ENCODE assay signal across 10 cellular contexts in the genomic region with DNA sequence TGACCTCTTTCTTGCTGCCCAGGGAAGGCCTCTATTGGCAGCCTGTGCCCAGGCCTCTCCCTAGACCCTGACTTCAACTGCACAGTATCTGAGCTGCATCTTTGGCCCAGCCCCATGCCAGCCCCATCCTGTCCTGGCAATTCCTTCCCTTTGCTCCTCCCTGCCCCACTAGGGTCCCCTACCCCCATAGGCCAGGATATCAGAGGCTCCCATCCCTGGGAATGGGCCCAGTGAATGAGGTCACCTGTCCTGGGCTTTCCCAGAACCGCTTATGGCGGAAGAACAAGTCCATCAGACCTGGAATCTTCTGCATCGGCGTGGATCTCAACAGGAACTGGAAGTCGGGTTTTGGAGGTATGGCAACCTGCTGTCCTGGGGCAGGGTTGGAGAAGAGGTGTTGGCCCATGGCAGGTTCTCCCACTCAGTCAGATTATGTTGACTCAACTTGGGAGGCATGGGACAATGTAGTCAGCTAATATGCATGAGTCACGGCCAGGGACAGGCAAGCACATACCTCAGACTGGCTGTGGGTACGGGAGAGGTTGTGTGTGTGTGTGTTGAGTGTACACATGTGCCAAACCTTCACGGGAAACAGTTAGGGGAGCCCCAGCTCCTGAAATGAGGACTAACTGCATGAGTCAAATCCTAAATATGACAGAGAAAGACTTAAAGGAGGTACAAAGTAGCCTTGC. TPM values are rescaled to one million over a fixed set of nuclear protein-coding genes. Genes with fewer than 3 reads are reported as not detected.
DNase-seq lines count a peak whose midpoint lies in the region; ATAC-seq and TF ChIP-seq lines count a peak whose summit lies in the region.
"Had no signal": no experiment of that assay in that cellular context is flagged by ENCODE, and none has a peak within 500 bp of the region (broad histone marks: within the 10 kb centered on the region; RNA-seq: fewer than 3 reads in every experiment).

No MANE protein-coding gene starts in this region.

- POLR2A ChIA-PET in AG04450 (lab: Yijun Ruan, JAX), result interaction anchor here (1.2 to 1.5 kb wide), 2 partner anchors 11 to 29 kb away, joined by 3 to 5 read pairs; no protein-coding TSS in a partner anchor

- CTCF ChIA-PET in AG04450 (lab: Charles Lee), result no interaction called here

- H3K4me3 Mint-ChIP-seq in activated naive CD8-positive, alpha-beta T cell treated with anti-CD3 and anti-CD28 coated beads, Interleukin-2, amount 50 U/mL, for 24 hours, result no peak overlapping the region
- no peak overlapping the region for H3K4me3 Mint-ChIP-seq in activated T-helper 1 cell treated with anti-CD3 and anti-CD28 coated beads, Interleukin-12 subunit alpha, Interleukin-12 subunit beta, Interleukin-2, Interleukin-4 antibody, amounts not matched to agents 30 ng/mL and 10 ng/mL and 1 ng/mL, durations not matched to agents 14 hours and 24 hours and 36 hours

- intact Hi-C loops in activated T-helper 1 cell treated with anti-CD3 and anti-CD28 coated beads, Interleukin-12 subunit alpha, Interleukin-12 subunit beta, Interleukin-2, Interleukin-4 antibody, amounts not matched to agents 30 ng/mL and 10 ng/mL and 1 ng/mL, durations not matched to agents 14 hours and 24 hours and 36 hours (cut with micrococcal nuclease), result loop anchor here (1.0 kb wide), 3 partner anchors 54 to 286 kb away; no protein-coding TSS in a partner anchor

- no peak overlapping the region for H3K27ac Mint-ChIP-seq in activated naive CD8-positive, alpha-beta T cell treated with anti-CD3 and anti-CD28 coated beads, Interleukin-2, amount 50 U/mL, for 24 hours
- H3K27ac Mint-ChIP-seq in activated T-helper 1 cell treated with anti-CD3 and anti-CD28 coated beads, Interleukin-12 subunit alpha, Interleukin-12 subunit beta, Interleukin-2, Interleukin-4 antibody, amounts not matched to agents 30 ng/mL and 10 ng/mL and 1 ng/mL, durations not matched to agents 14 hours and 24 hours and 36 hours, result no peak overlapping the region

- no peaks in the 10 kb centered on the region for H3K27me3 Mint-ChIP-seq in activated naive CD8-positive, alpha-beta T cell treated with anti-CD3 and anti-CD28 coated beads, Interleukin-2, amount 50 U/mL, for 24 hours
- H3K27me3 Mint-ChIP-seq in activated T-helper 1 cell treated with anti-CD3 and anti-CD28 coated beads, Interleukin-12 subunit alpha, Interleukin-12 subunit beta, Interleukin-2, Interleukin-4 antibody, amounts not matched to agents 30 ng/mL and 10 ng/mL and 1 ng/mL, durations not matched to agents 14 hours and 24 hours and 36 hours (ENCODE audit: insufficient read depth), result peaks cover 2% of the 10 kb centered on the region

- peaks cover 19% of the 10 kb centered on the region for H3K9me3 Mint-ChIP-seq in activated naive CD8-positive, alpha-beta T cell treated with anti-CD3 and anti-CD28 coated beads, Interleukin-2, amount 50 U/mL, for 24 hours
- H3K9me3 Mint-ChIP-seq in activated T-helper 1 cell treated with anti-CD3 and anti-CD28 coated beads, Interleukin-12 subunit alpha, Interleukin-12 subunit beta, Interleukin-2, Interleukin-4 antibody, amounts not matched to agents 30 ng/mL and 10 ng/mL and 1 ng/mL, durations not matched to agents 14 hours and 24 hours and 36 hours, result peaks cover 13% of the 10 kb centered on the region

- peaks cover 24% of the 10 kb centered on the region for H3K9me3 ChIP-seq in AG04450 (ENCODE audit: control insufficient read depth, insufficient read depth, low read length)
- H3K9me3 ChIP-seq: vagina had no signal

- no peak overlapping the region for H3K4me3 ChIP-seq in AG04450 (ENCODE audit: low read depth, low read length)
- H3K4me3 ChIP-seq: SK-N-MC, vagina had no signal

- ATAC-seq in activated naive CD8-positive, alpha-beta T cell treated with anti-CD3 and anti-CD28 coated beads, Interleukin-2, amount 50 U/mL, for 24 hours, result peak; percentile 97
- ATAC-seq in GM18517 (IDR thresholded peaks at IDR 0.05; ENCODE audit: unreplicated experiment), result no peak

- H3K36me3 Mint-ChIP-seq in activated naive CD8-positive, alpha-beta T cell treated with anti-CD3 and anti-CD28 coated beads, Interleukin-2, amount 50 U/mL, for 24 hours (ENCODE audit: low read depth), result no peaks in the 10 kb centered on the region
- no peaks in the 10 kb centered on the region for H3K36me3 Mint-ChIP-seq in activated T-helper 1 cell treated with anti-CD3 and anti-CD28 coated beads, Interleukin-12 subunit alpha, Interleukin-12 subunit beta, Interleukin-2, Interleukin-4 antibody, amounts not matched to agents 30 ng/mL and 10 ng/mL and 1 ng/mL, durations not matched to agents 14 hours and 24 hours and 36 hours (ENCODE audit: low read depth)

- H3K4me1 Mint-ChIP-seq in activated naive CD8-positive, alpha-beta T cell treated with anti-CD3 and anti-CD28 coated beads, Interleukin-2, amount 50 U/mL, for 24 hours, result peaks cover 10% of the 10 kb centered on the region
- peaks cover 15% of the 10 kb centered on the region for H3K4me1 Mint-ChIP-seq in activated T-helper 1 cell treated with anti-CD3 and anti-CD28 coated beads, Interleukin-12 subunit alpha, Interleukin-12 subunit beta, Interleukin-2, Interleukin-4 antibody, amounts not matched to agents 30 ng/mL and 10 ng/mL and 1 ng/mL, durations not matched to agents 14 hours and 24 hours and 36 hours (ENCODE audit: low read depth)

- no peaks in the 10 kb centered on the region for H3K27me3 ChIP-seq in AG04450 (ENCODE audit: control insufficient read depth, insufficient read depth, low read length)
- H3K27me3 ChIP-seq: vagina had no signal

- peak overlapping the region; percentile 80 for H3K27ac ChIP-seq in AG04450 (ENCODE audit: low read depth, low read length)
- H3K27ac ChIP-seq: SK-N-MC, vagina had no signal

- DNase-seq in AG04450 (ENCODE audit: low read depth, low spot score) (peak; percentile 85), H4 (ENCODE audit: low spot score) (peak; percentile 98), myocyte (ENCODE audit: low read depth) (peak; percentile 96), NCI-H1694 treated with DMSO at 0.1 percent for 48 hours (lab: John Stamatoyannopoulos, UW) (no peak), SKM-1 treated with dmso at 0.1 percent for 144 hours (lab: John Stamatoyannopoulos, UW; ENCODE audit: unreplicated experiment) (no peak)
- peak; percentile 39 for DNase-seq in activated naive CD8-positive, alpha-beta T cell treated with anti-CD3 and anti-CD28 coated beads, Interleukin-2, amount 50 U/mL, for 24 hours
- no peak for DNase-seq in activated T-helper 1 cell treated with anti-CD3 and anti-CD28 coated beads, Interleukin-12 subunit alpha, Interleukin-12 subunit beta, Interleukin-2, Interleukin-4 antibody, amounts not matched to agents 30 ng/mL and 10 ng/mL and 1 ng/mL, durations not matched to agents 14 hours and 24 hours and 36 hours (ENCODE audit: low spot score)

- no peak for TF ChIP-seq CTCF in AG04450 (IDR thresholded peaks at IDR 0.05; ENCODE audit: low read depth, low read length)

RNA-seq across cellular contexts. Expression of gene CPA1, which starts 17.0 kb away (rescaled TPM):
- 0.07 and 0.09 TPM in 2 replicates for polyA plus RNA-seq in AG04450 (2011; rRNA removed)
- polyA minus RNA-seq in AG04450 (2011; rRNA and poly(A)+ RNA removed), result not detected in 2 replicates
- total RNA-seq in H4 (2014; rRNA removed; shearing (Covaris generic)), result not detected in 2 replicates
- total RNA-seq in myocyte, result 1.3 and 6.5 TPM in 2 replicates
- polyA plus RNA-seq in myocyte (2012), result 1.6 TPM
- not detected in 2 replicates for total RNA-seq in activated T-helper 1 cell treated with anti-CD3 and anti-CD28 coated beads, Interleukin-12 subunit alpha, Interleukin-12 subunit beta, Interleukin-2, Interleukin-4 antibody, amounts not matched to agents 30 ng/mL and 10 ng/mL and 1 ng/mL, durations not matched to agents 14 hours and 24 hours and 36 hours
- total RNA-seq: vagina had no signal

RNA-seq across cellular contexts. Expression of gene CPA5, which starts 18.7 kb away (rescaled TPM):
- 0.14 and 0.16 TPM in 2 replicates for polyA plus RNA-seq in AG04450 (2011; rRNA removed)
- polyA minus RNA-seq in AG04450 (2011; rRNA and poly(A)+ RNA removed), result 0.23 TPM in 1 of 2 replicates, not detected in the other
- total RNA-seq in H4 (2014; rRNA removed; shearing (Covaris generic)), result not detected in 2 replicates
- 0.16 and 0.21 TPM in 2 replicates for total RNA-seq in myocyte
- 1.8 TPM for polyA plus RNA-seq in myocyte (2012)
- total RNA-seq in activated T-helper 1 cell treated with anti-CD3 and anti-CD28 coated beads, Interleukin-12 subunit alpha, Interleukin-12 subunit beta, Interleukin-2, Interleukin-4 antibody, amounts not matched to agents 30 ng/mL and 10 ng/mL and 1 ng/mL, durations not matched to agents 14 hours and 24 hours and 36 hours, result 0.69 and 1.3 TPM in 2 replicates
- total RNA-seq: vagina had no signal

Comparison
In these comparisons a context has a peak if more than half of its experiments do, and no peak if none do; other contexts are left out.
1. DNase-seq: peak in AG04450 (single experiment), H4 (single experiment), activated naive CD8-positive, alpha-beta T cell treated with anti-CD3 and anti-CD28 coated beads, Interleukin-2, amount 50 U/mL, for 24 hours (single experiment) and myocyte (single experiment); none in NCI-H1694 treated with DMSO at 0.1 percent for 48 hours (single experiment), activated T-helper 1 cell treated with anti-CD3 and anti-CD28 coated beads, Interleukin-12 subunit alpha, Interleukin-12 subunit beta, Interleukin-2, Interleukin-4 antibody, amounts not matched to agents 30 ng/mL and 10 ng/mL and 1 ng/mL, durations not matched to agents 14 hours and 24 hours and 36 hours (single experiment) and SKM-1 treated with dmso at 0.1 percent for 144 hours (single experiment).